23 cellular contexts compared by ENCODE assay signal in genomic region chr7:42278360-42278759, GRCh38.
"Had no signal": no experiment of that assay in that cellular context is flagged by ENCODE, and none has a peak within 500 bp of the region (broad histone marks: within the 10 kb centered on the region; RNA-seq: fewer than 3 reads in every experiment).

No MANE protein-coding gene starts in this region.

- H3K27ac ChIP-seq: epithelial cell of prostate, esophagus squamous epithelium, gastrocnemius medialis, left ventricle myocardium inferior, suprapubic skin, tibial artery had no signal

- H3K4me3 ChIP-seq: esophagus squamous epithelium, gastrocnemius medialis, left ventricle myocardium inferior, lung, mucosa of descending colon, suprapubic skin, tibial artery had no signal

- ATAC-seq: activated CD8-positive, alpha-beta memory T cell treated with anti-CD3 and anti-CD28 coated beads, Interleukin-2, amount 10 ng/mL, durations not matched to agents 7 days and 5 days; activated CD8-positive, alpha-beta T cell treated with anti-CD3 and anti-CD28 coated beads for 36 hours; activated naive CD8-positive, alpha-beta T cell treated with anti-CD3 and anti-CD28 coated beads, Interleukin-2, amount 50 U/mL, for 24 hours; gastrocnemius medialis; mucosa of descending colon; natural killer cell treated with Interleukin-12 subunit alpha and Interleukin-12 subunit beta and Interleukin-15 and Interleukin-18, amount 100 ng/mL, for 72 hours; right cardiac atrium had no signal

- H3K36me3 ChIP-seq: esophagus squamous epithelium, gastrocnemius medialis, left ventricle myocardium inferior, suprapubic skin, tibial artery had no signal

- H3K27me3 ChIP-seq: gastrocnemius medialis, suprapubic skin, tibial artery had no signal

- DNase-seq: activated CD4-positive, alpha-beta T cell treated with anti-CD3 and anti-CD28 coated beads, Interleukin-2, amount 10 ng/mL, durations not matched to agents 7 days and 5 days; activated CD4-positive, CD25-positive, alpha-beta regulatory T cell treated with anti-CD3 and anti-CD28 coated beads, Interleukin-2, amount 50 U/mL, for 72 hours; activated CD8-positive, alpha-beta memory T cell treated with anti-CD3 and anti-CD28 coated beads, Interleukin-2, amount 10 ng/mL, durations not matched to agents 7 days and 5 days; activated CD8-positive, alpha-beta T cell treated with anti-CD3 and anti-CD28 coated beads for 36 hours; activated naive CD8-positive, alpha-beta T cell treated with anti-CD3 and anti-CD28 coated beads, Interleukin-2, amount 50 U/mL, for 24 hours; activated T-cell treated with anti-CD3 and anti-CD28 coated beads, Interleukin-2, amount 50 U/mL, for 48 hours; dermis blood vessel endothelial cell; effector CD4-positive, alpha-beta T cell; esophagus squamous epithelium; gastrocnemius medialis; glutamatergic neuron; left ventricle myocardium inferior; mucosa of descending colon; right cardiac atrium; stimulated activated CD4-positive, alpha-beta T cell treated with anti-CD3 and anti-CD28 coated beads, Interleukin-15, amount 100 ng/mL, for 24 hours; stimulated activated CD4-positive, alpha-beta T cell treated with anti-CD3 and anti-CD28 coated beads, Interleukin-2, amount 100 ng/mL, for 24 hours; stimulated activated naive CD4-positive, alpha-beta T cell; T1000; tibial artery had no signal
